Comparison of ENCODE assay signal across 1 cellular context in the genomic region with DNA sequence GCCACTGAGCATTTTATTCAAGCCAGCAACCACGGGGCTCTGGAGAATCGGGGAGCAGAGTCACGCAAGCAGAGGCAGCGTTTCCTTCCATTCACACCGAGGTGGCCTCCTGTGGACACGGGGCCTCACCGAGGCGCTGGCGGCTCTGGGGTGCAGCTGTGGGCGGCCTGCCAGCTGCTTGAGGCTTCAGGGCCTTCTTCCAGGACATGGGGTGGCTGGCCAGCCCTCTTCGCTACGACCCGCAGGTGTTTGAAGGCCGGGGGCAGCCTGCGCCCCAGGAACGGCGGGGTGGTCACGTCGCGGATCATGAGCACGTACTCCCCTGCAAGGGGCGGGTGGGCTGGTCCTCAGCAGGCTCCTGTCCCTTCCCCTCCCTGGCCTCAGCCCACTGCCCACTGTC.
TF ChIP-seq lines count a peak whose summit lies in the region.

No MANE protein-coding gene starts in this region.

TF ChIP-seq in SK-N-SH, 30 proteins besides CTCF, POLR2A, EP300 and RAD21:
- TF ChIP-seq NFIC (IDR thresholded peaks at IDR 0.05; ENCODE audit: borderline replicate concordance) (no peak), GABPA (IDR thresholded peaks at IDR 0.05; ENCODE audit: low read depth) (no peak), RFX5 (IDR thresholded peaks at IDR 0.05; ENCODE audit: low read length) (no peak), TAF1 (IDR thresholded peaks at IDR 0.05; ENCODE audit: borderline replicate concordance, low read depth, low read length) (no peak), FOXJ3 (CRISPR knock-in tag; IDR thresholded peaks at IDR 0.05) (no peak), REST (IDR thresholded peaks at IDR 0.05; ENCODE audit: low read depth, low read length) (no peak), SIN3A (IDR thresholded peaks at IDR 0.05; ENCODE audit: borderline replicate concordance, low read depth, low read length) (no peak), YY1 (IDR thresholded peaks at IDR 0.05; ENCODE audit: low read depth) (no peak), TEAD4 (IDR thresholded peaks at IDR 0.05; ENCODE audit: borderline replicate concordance, insufficient read depth) (no peak), POLR2AphosphoS5 (IDR thresholded peaks at IDR 0.05; ENCODE audit: low read depth, low read length) (no peak), EZH2phosphoT487 (IDR thresholded peaks at IDR 0.05; ENCODE audit: borderline replicate concordance, low read depth) (no peak), CHD2 (IDR thresholded peaks at IDR 0.05; ENCODE audit: low read length, partially characterized antibody) (no peak), MEF2A (IDR thresholded peaks at IDR 0.05; ENCODE audit: borderline replicate concordance, low read depth) (no peak)
- TF ChIP-seq, protein P1, sequence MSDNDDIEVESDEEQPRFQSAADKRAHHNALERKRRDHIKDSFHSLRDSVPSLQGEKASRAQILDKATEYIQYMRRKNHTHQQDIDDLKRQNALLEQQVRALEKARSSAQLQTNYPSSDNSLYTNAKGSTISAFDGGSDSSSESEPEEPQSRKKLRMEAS (IDR thresholded peaks at IDR 0.05; ENCODE audit: low read depth): no peak
- TF ChIP-seq, protein P2, sequence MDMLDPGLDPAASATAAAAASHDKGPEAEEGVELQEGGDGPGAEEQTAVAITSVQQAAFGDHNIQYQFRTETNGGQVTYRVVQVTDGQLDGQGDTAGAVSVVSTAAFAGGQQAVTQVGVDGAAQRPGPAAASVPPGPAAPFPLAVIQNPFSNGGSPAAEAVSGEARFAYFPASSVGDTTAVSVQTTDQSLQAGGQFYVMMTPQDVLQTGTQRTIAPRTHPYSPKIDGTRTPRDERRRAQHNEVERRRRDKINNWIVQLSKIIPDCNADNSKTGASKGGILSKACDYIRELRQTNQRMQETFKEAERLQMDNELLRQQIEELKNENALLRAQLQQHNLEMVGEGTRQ (IDR thresholded peaks at IDR 0.05; ENCODE audit: borderline replicate concordance, low read depth, low read length): no peak
